Comparison of ENCODE assay signal across 9 cellular contexts in the genomic region with DNA sequence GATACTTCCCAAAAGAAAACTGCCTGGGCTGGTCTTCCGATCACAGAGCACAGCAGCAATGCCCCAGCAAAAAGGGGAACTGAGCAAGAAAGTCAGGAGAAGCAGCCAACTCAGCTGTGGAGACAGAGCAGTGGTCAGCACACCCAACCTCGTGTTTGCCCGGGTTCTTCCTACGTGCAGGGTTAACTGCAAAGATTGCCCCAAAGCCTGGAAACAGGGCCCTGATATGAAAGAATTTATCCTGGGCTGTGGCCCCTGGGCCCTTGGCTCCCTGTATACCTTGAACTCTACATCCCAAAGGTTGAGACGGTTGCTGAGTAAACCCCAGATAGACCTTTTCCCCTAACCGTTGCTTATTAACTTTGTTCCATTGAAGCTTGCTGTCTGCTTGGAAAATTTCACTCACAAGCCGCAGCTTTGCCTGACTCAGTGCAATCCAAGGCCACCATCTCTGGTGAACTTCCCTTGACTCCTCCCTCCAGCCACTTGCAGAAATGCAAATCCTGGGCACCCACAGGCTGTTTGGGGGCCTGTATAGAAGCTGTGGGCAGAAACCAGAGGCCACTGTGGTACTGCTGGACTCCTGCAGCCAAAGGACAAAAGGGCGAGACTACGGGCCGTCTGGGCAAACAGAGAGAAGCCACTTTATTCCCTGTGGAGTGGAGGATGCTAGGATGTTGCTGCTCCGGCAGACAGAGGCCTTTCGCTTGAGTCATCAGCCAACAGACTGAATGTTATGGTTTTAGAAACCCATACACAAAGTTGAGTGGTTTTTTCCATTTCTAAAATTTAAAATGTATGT. TPM values are rescaled to one million over a fixed set of nuclear protein-coding genes. Genes with fewer than 3 reads are reported as not detected.
DNase-seq lines count a peak whose midpoint lies in the region; ATAC-seq and TF ChIP-seq lines count a peak whose summit lies in the region.
"Had no signal": no experiment of that assay in that cellular context is flagged by ENCODE, and none has a peak within 500 bp of the region (broad histone marks: within the 10 kb centered on the region; RNA-seq: fewer than 3 reads in every experiment).

No MANE protein-coding gene starts in this region.

- DNase-seq in HFFc6 (peak; percentile 79), NCI-H146 (lab: John Stamatoyannopoulos, UW) (peak; percentile 43), coronary artery (ENCODE audit: low spot score) (no peak), superior temporal gyrus (ENCODE audit: extremely low spot score) (no peak), NK-92 (lab: John Stamatoyannopoulos, UW; ENCODE audit: unreplicated experiment) (no peak), HUDEP-2 (lab: John Stamatoyannopoulos, UW; ENCODE audit: unreplicated experiment in 76 of 76) (no peak)

- H3K27ac ChIP-seq in coronary artery = peak overlapping the region; percentile 49 to 84
- H3K27ac ChIP-seq: VCaP had no signal

- H3K9me3 Mint-ChIP-seq in HFFc6 (no peaks in the 10 kb centered on the region), nephron (no peaks in the 10 kb centered on the region)

- H3K27me3 Mint-ChIP-seq in HFFc6 (ENCODE audit: insufficient read depth) (peaks cover 3% of the 10 kb centered on the region; the same call in 1 of the 2 replicates), nephron (ENCODE audit: low read depth) (peaks cover 4% of the 10 kb centered on the region)

- H3K27ac Mint-ChIP-seq in HFFc6 (peak overlapping the region; percentile 92), nephron (peak overlapping the region; percentile 4 to 53 (median 47))

- ATAC-seq in GM18858 (IDR thresholded peaks at IDR 0.05; ENCODE audit: unreplicated experiment) = peak; percentile 58

- H3K4me3 ChIP-seq in coronary artery = no peak overlapping the region

- H3K4me1 Mint-ChIP-seq in HFFc6 (ENCODE audit: low read depth) (peaks cover 77% of the 10 kb centered on the region), nephron (peaks cover 62% of the 10 kb centered on the region)

- peaks cover 10% of the 10 kb centered on the region; the same call in 1 of the 2 replicates for H3K36me3 Mint-ChIP-seq in HFFc6 (ENCODE audit: low read depth)
- H3K36me3 Mint-ChIP-seq in nephron (ENCODE audit: low read depth) = peaks cover 26% of the 10 kb centered on the region

- H3K4me3 Mint-ChIP-seq in HFFc6 (peak overlapping the region; percentile 74), nephron (no peak overlapping the region)

- TF ChIP-seq CTCF in HFFc6 (IDR thresholded peaks at IDR 0.05) (no peak), coronary artery (IDR thresholded peaks at IDR 0.05) (no peak), nephron (IDR thresholded peaks at IDR 0.05; ENCODE audit: unreplicated experiment in 3 of 3) (no peak)

RNA-seq across cellular contexts. Expression of gene NRP2, which starts 18.2 kb away (rescaled TPM):
- 10 to 100 TPM; 11.8 to 25.1 (median 21.4) TPM for total RNA-seq in HFFc6 (2021; fragmentation: NEBNext Ultra II Directional; extraction: Animal tissue kit (Norgen Biotek cat#: 25700))

Comparison
In these comparisons a context has a peak if more than half of its experiments do, and no peak if none do; other contexts are left out.
1. DNase-seq: peak in HFFc6 (single experiment) and NCI-H146 (single experiment); none in coronary artery (single experiment), superior temporal gyrus (single experiment), NK-92 (single experiment) and HUDEP-2 (0 of 76).